29 cellular contexts compared by ENCODE assay signal in genomic region chr3:85758442-85758841, GRCh38.
"Had no signal": no experiment of that assay in that cellular context is flagged by ENCODE, and none has a peak within 500 bp of the region (broad histone marks: within the 10 kb centered on the region; RNA-seq: fewer than 3 reads in every experiment).

No MANE protein-coding gene starts in this region.

- H3K36me3 ChIP-seq: ascending aorta, breast epithelium, gastrocnemius medialis, heart left ventricle had no signal

- H3K4me1 ChIP-seq: ascending aorta, breast epithelium, foreskin keratinocyte, gastrocnemius medialis, heart left ventricle had no signal

- ATAC-seq: activated CD4-positive, alpha-beta T cell treated with anti-CD3 and anti-CD28 coated beads for 36 hours; activated CD8-positive, alpha-beta memory T cell treated with anti-CD3 and anti-CD28 coated beads, Interleukin-2, amount 10 ng/mL, durations not matched to agents 7 days and 5 days; activated CD8-positive, alpha-beta T cell treated with anti-CD3 and anti-CD28 coated beads, Interleukin-2, amount 10 ng/mL, durations not matched to agents 7 days and 5 days; activated naive CD4-positive, alpha-beta T cell treated with anti-CD3 and anti-CD28 coated beads, Interleukin-2, amount 50 U/mL, for 72 hours; esophagus mucosa; foreskin keratinocyte; gastrocnemius medialis; heart left ventricle; T-helper 17 cell had no signal

- H3K9me3 ChIP-seq: ascending aorta, gastrocnemius medialis had no signal

- H3K27ac ChIP-seq: ascending aorta, breast epithelium, foreskin keratinocyte, gastrocnemius medialis, heart left ventricle had no signal

- H3K27me3 ChIP-seq: ascending aorta, breast epithelium, foreskin keratinocyte, gastrocnemius medialis, heart left ventricle had no signal

- H3K4me3 ChIP-seq: ascending aorta, breast epithelium, gastrocnemius medialis, heart left ventricle had no signal

- DNase-seq: activated CD4-positive, alpha-beta memory T cell treated with anti-CD3 and anti-CD28 coated beads for 36 hours; activated CD4-positive, alpha-beta T cell treated with anti-CD3 and anti-CD28 coated beads for 36 hours; activated CD4-positive, alpha-beta T cell treated with anti-CD3 and anti-CD28 coated beads, Interleukin-2, amount 10 ng/mL, durations not matched to agents 24 days and 14 days; activated CD4-positive, CD25-positive, alpha-beta regulatory T cell; activated CD4-positive, CD25-positive, alpha-beta regulatory T cell treated with anti-CD3 and anti-CD28 coated beads, Interleukin-2, amount 50 U/mL, for 72 hours; activated CD8-positive, alpha-beta memory T cell treated with anti-CD3 and anti-CD28 coated beads, Interleukin-2, amount 10 ng/mL, durations not matched to agents 7 days and 5 days; activated CD8-positive, alpha-beta memory T cell treated with anti-CD3 and anti-CD28 coated beads, Interleukin-2, amount 50 U/mL, for 4 hours; activated CD8-positive, alpha-beta T cell treated with anti-CD3 and anti-CD28 coated beads, Interleukin-2, amount 10 ng/mL, durations not matched to agents 7 days and 5 days; activated effector memory CD4-positive, alpha-beta T cell treated with anti-CD3 and anti-CD28 coated beads, Interleukin-2, amount 50 U/mL, for 16 hours; activated naive CD4-positive, alpha-beta T cell treated with anti-CD3 and anti-CD28 coated beads, Interleukin-2, amount 10 ng/mL, durations not matched to agents 7 days and 5 days; activated naive CD8-positive, alpha-beta T cell treated with anti-CD3 and anti-CD28 coated beads, Interleukin-2, amount 10 ng/mL, durations not matched to agents 7 days and 5 days; activated T-cell treated with anti-CD3 and anti-CD28 coated beads, Interleukin-2, amount 50 U/mL, for 1 hour; activated T-cell treated with anti-CD3 and anti-CD28 coated beads, Interleukin-2, amount 50 U/mL, for 48 hours; cortex of kidney; dermis blood vessel endothelial cell; effector CD4-positive, alpha-beta T cell; foreskin keratinocyte; gastrocnemius medialis; glutamatergic neuron; heart left ventricle; T-helper 1 cell; T-helper 17 cell; T1000 had no signal

- FAIRE-seq: endometrium, endothelial cell of umbilical vein had no signal
